27 cellular contexts compared by ENCODE assay signal in genomic region chr5:128673411-128673957, GRCh38.
"Had no signal": no experiment of that assay in that cellular context is flagged by ENCODE, and none has a peak within 500 bp of the region (broad histone marks: within the 10 kb centered on the region; RNA-seq: fewer than 3 reads in every experiment).

No MANE protein-coding gene starts in this region.

- H3K27me3 ChIP-seq: adrenal gland, Peyer's patch had no signal

- H3K4me1 ChIP-seq: adrenal gland, Peyer's patch, SJCRH30 had no signal

- ATAC-seq: activated T-cell treated with anti-CD3 and anti-CD28 coated beads, Interleukin-2, amount 50 U/mL, for 4 hours; SK-N-SH treated with all-trans-retinoic acid at 6 μM for 48 hours had no signal

- H3K36me3 ChIP-seq: adrenal gland, Peyer's patch, SJCRH30 had no signal

- H3K27ac ChIP-seq: adrenal gland, Peyer's patch, RWPE1, SJCRH30, VCaP had no signal

- H3K9me3 ChIP-seq: adrenal gland, Peyer's patch, SJCRH30 had no signal

- DNase-seq: activated CD4-positive, alpha-beta memory T cell treated with anti-CD3 and anti-CD28 coated beads for 36 hours; activated CD4-positive, alpha-beta T cell treated with anti-CD3 and anti-CD28 coated beads, Interleukin-2, amount 10 ng/mL, durations not matched to agents 7 days and 5 days; activated CD4-positive, CD25-positive, alpha-beta regulatory T cell; activated CD8-positive, alpha-beta memory T cell treated with anti-CD3 and anti-CD28 coated beads for 24 hours; activated effector memory CD4-positive, alpha-beta T cell treated with anti-CD3 and anti-CD28 coated beads, Interleukin-2, amount 50 U/mL, for 16 hours; activated naive CD4-positive, alpha-beta T cell treated with anti-CD3 and anti-CD28 coated beads for 36 hours; activated naive CD8-positive, alpha-beta T cell treated with anti-CD3 and anti-CD28 coated beads for 36 hours; activated T-cell treated with anti-CD3 and anti-CD28 coated beads, Interleukin-2, amount 50 U/mL, for 4 hours; adrenal gland; anterior cingulate cortex; cerebellar nuclear complex; KG1; NCI-H1048; NCI-H1930; NCI-H345; NCI-H510A; NCI-H526 treated with DMSO at 0.1 percent for 48 hours; NK-92 treated with Interleukin-12 subunit alpha and Interleukin-12 subunit beta, amount 100 ng/mL, for 24 hours; Peyer's patch; Right ventricle myocardium superior; SJCRH30; SW 1271; T-helper 9 cell had no signal

- H3K36me3 Mint-ChIP-seq: activated CD4-positive, alpha-beta memory T cell treated with anti-CD3 and anti-CD28 coated beads for 36 hours; activated naive CD8-positive, alpha-beta T cell treated with anti-CD3 and anti-CD28 coated beads for 36 hours had no signal

- H3K4me3 ChIP-seq: adrenal gland, Peyer's patch, SJCRH30 had no signal

- H3K27ac Mint-ChIP-seq: activated CD4-positive, alpha-beta memory T cell treated with anti-CD3 and anti-CD28 coated beads for 36 hours; activated CD4-positive, alpha-beta T cell treated with anti-CD3 and anti-CD28 coated beads, Interleukin-2, amount 10 ng/mL, durations not matched to agents 7 days and 5 days; activated naive CD4-positive, alpha-beta T cell treated with anti-CD3 and anti-CD28 coated beads for 36 hours; activated naive CD8-positive, alpha-beta T cell treated with anti-CD3 and anti-CD28 coated beads for 36 hours; T-helper 1 cell treated with Interleukin-12 subunit alpha and Interleukin-12 subunit beta and Interleukin-4 antibody, amounts not matched to agents 30 μg/mL and 1 μg/mL, for 36 hours had no signal

- H3K4me1 Mint-ChIP-seq: activated CD4-positive, alpha-beta T cell treated with anti-CD3 and anti-CD28 coated beads, Interleukin-2, amount 10 ng/mL, durations not matched to agents 7 days and 5 days; activated naive CD8-positive, alpha-beta T cell treated with anti-CD3 and anti-CD28 coated beads for 36 hours had no signal

- H3K4me3 Mint-ChIP-seq: activated CD4-positive, alpha-beta memory T cell treated with anti-CD3 and anti-CD28 coated beads for 36 hours; activated CD4-positive, alpha-beta T cell treated with anti-CD3 and anti-CD28 coated beads, Interleukin-2, amount 10 ng/mL, durations not matched to agents 7 days and 5 days; activated naive CD4-positive, alpha-beta T cell treated with anti-CD3 and anti-CD28 coated beads for 36 hours; activated naive CD8-positive, alpha-beta T cell treated with anti-CD3 and anti-CD28 coated beads for 36 hours; activated T-cell treated with anti-CD3 and anti-CD28 coated beads, Interleukin-2, amount 50 U/mL, for 4 hours; T-helper 1 cell treated with Interleukin-12 subunit alpha and Interleukin-12 subunit beta and Interleukin-4 antibody, amounts not matched to agents 30 μg/mL and 1 μg/mL, for 36 hours had no signal

- H3K9me3 Mint-ChIP-seq: activated CD4-positive, alpha-beta memory T cell treated with anti-CD3 and anti-CD28 coated beads for 36 hours; activated CD4-positive, alpha-beta T cell treated with anti-CD3 and anti-CD28 coated beads, Interleukin-2, amount 10 ng/mL, durations not matched to agents 7 days and 5 days; activated naive CD8-positive, alpha-beta T cell treated with anti-CD3 and anti-CD28 coated beads for 36 hours; T-helper 1 cell treated with Interleukin-12 subunit alpha and Interleukin-12 subunit beta and Interleukin-4 antibody, amounts not matched to agents 30 μg/mL and 1 μg/mL, for 36 hours had no signal
